Comparison of ENCODE assay signal across 22 cellular contexts in genomic region chr12:65611396-65611795, GRCh38.
"Had no signal": no experiment of that assay in that cellular context is flagged by ENCODE, and none has a peak within 500 bp of the region (broad histone marks: within the 10 kb centered on the region; RNA-seq: fewer than 3 reads in every experiment).

No MANE protein-coding gene starts in this region.

- H3K4me3 Mint-ChIP-seq: activated B cell treated with CpG ODN at 0.5 μM for 24 hours; activated CD4-positive, alpha-beta T cell treated with anti-CD3 and anti-CD28 coated beads for 36 hours; activated naive CD4-positive, alpha-beta T cell treated with anti-CD3 and anti-CD28 coated beads for 36 hours; activated naive CD8-positive, alpha-beta T cell treated with anti-CD3 and anti-CD28 coated beads, Interleukin-2, amount 10 ng/mL, durations not matched to agents 7 days and 5 days; natural killer cell treated with Interleukin-12 subunit alpha and Interleukin-12 subunit beta and Interleukin-15 and Interleukin-18, amount 100 ng/mL, for 72 hours; stimulated activated naive CD8-positive, alpha-beta T cell treated with anti-CD3 and anti-CD28 coated beads, Interleukin-15, amount 100 ng/mL, for 72 hours; T-helper 17 cell had no signal

- H3K9me3 ChIP-seq: gastrocnemius medialis, ovary, psoas muscle, tibial artery had no signal

- H3K27me3 ChIP-seq: ovary, tibial artery had no signal

- H3K4me1 Mint-ChIP-seq: activated B cell treated with CpG ODN at 0.5 μM for 24 hours; activated CD4-positive, alpha-beta T cell treated with anti-CD3 and anti-CD28 coated beads for 36 hours; activated naive CD8-positive, alpha-beta T cell treated with anti-CD3 and anti-CD28 coated beads, Interleukin-2, amount 10 ng/mL, durations not matched to agents 7 days and 5 days; stimulated activated naive CD8-positive, alpha-beta T cell treated with anti-CD3 and anti-CD28 coated beads, Interleukin-15, amount 100 ng/mL, for 72 hours; T-helper 17 cell had no signal

- H3K4me3 ChIP-seq: gastrocnemius medialis, ovary, psoas muscle, tibial artery had no signal

- H3K27ac ChIP-seq: gastrocnemius medialis, ovary, psoas muscle, tibial artery had no signal

- H3K27ac Mint-ChIP-seq: activated B cell treated with CpG ODN at 0.5 μM for 24 hours; activated CD4-positive, alpha-beta T cell treated with anti-CD3 and anti-CD28 coated beads for 36 hours; activated naive CD4-positive, alpha-beta T cell treated with anti-CD3 and anti-CD28 coated beads for 36 hours; activated naive CD8-positive, alpha-beta T cell treated with anti-CD3 and anti-CD28 coated beads, Interleukin-2, amount 10 ng/mL, durations not matched to agents 7 days and 5 days; natural killer cell treated with Interleukin-12 subunit alpha and Interleukin-12 subunit beta and Interleukin-15 and Interleukin-18, amount 100 ng/mL, for 72 hours; stimulated activated naive CD8-positive, alpha-beta T cell treated with anti-CD3 and anti-CD28 coated beads, Interleukin-15, amount 100 ng/mL, for 72 hours; T-helper 17 cell had no signal

- ATAC-seq: activated CD4-positive, alpha-beta T cell treated with anti-CD3 and anti-CD28 coated beads for 36 hours; esophagus mucosa; gastrocnemius medialis; left ventricle myocardium superior; natural killer cell treated with Interleukin-12 subunit alpha and Interleukin-12 subunit beta and Interleukin-15 and Interleukin-18, amount 100 ng/mL, for 72 hours; psoas muscle; right cardiac atrium; stimulated activated naive CD8-positive, alpha-beta T cell treated with anti-CD3 and anti-CD28 coated beads, Interleukin-15, amount 100 ng/mL, for 72 hours; T-helper 17 cell had no signal

- H3K9me3 Mint-ChIP-seq: activated naive CD8-positive, alpha-beta T cell treated with anti-CD3 and anti-CD28 coated beads, Interleukin-2, amount 10 ng/mL, durations not matched to agents 7 days and 5 days; natural killer cell treated with Interleukin-12 subunit alpha and Interleukin-12 subunit beta and Interleukin-15 and Interleukin-18, amount 100 ng/mL, for 72 hours; stimulated activated naive CD8-positive, alpha-beta T cell treated with anti-CD3 and anti-CD28 coated beads, Interleukin-15, amount 100 ng/mL, for 72 hours had no signal

- H3K36me3 ChIP-seq: gastrocnemius medialis, ovary, tibial artery had no signal

- H3K36me3 Mint-ChIP-seq: activated naive CD8-positive, alpha-beta T cell treated with anti-CD3 and anti-CD28 coated beads, Interleukin-2, amount 10 ng/mL, durations not matched to agents 7 days and 5 days; natural killer cell treated with Interleukin-12 subunit alpha and Interleukin-12 subunit beta and Interleukin-15 and Interleukin-18, amount 100 ng/mL, for 72 hours had no signal

- H3K4me1 ChIP-seq: gastrocnemius medialis, psoas muscle had no signal

- DNase-seq: activated B cell treated with CpG ODN at 0.5 μM for 24 hours; activated CD4-positive, alpha-beta T cell treated with anti-CD3 and anti-CD28 coated beads for 36 hours; activated CD4-positive, alpha-beta T cell treated with anti-CD3 and anti-CD28 coated beads, Interleukin-2, amount 50 U/mL, for 4 hours; activated CD8-positive, alpha-beta memory T cell treated with anti-CD3 and anti-CD28 coated beads for 24 hours; activated CD8-positive, alpha-beta memory T cell treated with anti-CD3 and anti-CD28 coated beads, Interleukin-2, amount 50 U/mL, for 4 hours; activated naive CD4-positive, alpha-beta T cell treated with anti-CD3 and anti-CD28 coated beads for 36 hours; activated naive CD8-positive, alpha-beta T cell treated with anti-CD3 and anti-CD28 coated beads, Interleukin-2, amount 10 ng/mL, durations not matched to agents 7 days and 5 days; activated T-cell treated with anti-CD3 and anti-CD28 coated beads, Interleukin-2, amount 50 U/mL, for 48 hours; amniotic stem cell; gastrocnemius medialis; hippocampal formation; left ventricle myocardium superior; mammary epithelial cell; ovary; psoas muscle; right cardiac atrium; stimulated activated CD4-positive, alpha-beta T cell treated with anti-CD3 and anti-CD28 coated beads, Interleukin-1b, Interleukin-23, amount 100 ng/mL, for 48 hours; stimulated activated naive CD8-positive, alpha-beta T cell treated with anti-CD3 and anti-CD28 coated beads, Interleukin-15, amount 100 ng/mL, for 72 hours; T-helper 17 cell; tibial artery had no signal
